In genomic region chr22:28977481-28977971, GRCh38 we compare ENCODE assay signal across 1 cellular context.
TF ChIP-seq lines count a peak whose summit lies in the region.

No MANE protein-coding gene starts in this region.

TF ChIP-seq in HepG2, 621 proteins besides CTCF, POLR2A, EP300 and RAD21 (continued from another document and continues in another):
- TF ChIP-seq ZFP91 (CRISPR knock-in tag; IDR thresholded peaks at IDR 0.05; ENCODE audit: borderline replicate concordance) (no peak), ZNF883 (CRISPR knock-in tag; IDR thresholded peaks at IDR 0.05; ENCODE audit: not compliant biosample characterization) (no peak), RARA (CRISPR knock-in tag; IDR thresholded peaks at IDR 0.05) (peak; percentile 82), HDAC2 (CRISPR knock-in tag; IDR thresholded peaks at IDR 0.05) (peak; percentile 59; the same call in 1 of the 2 replicates), RNF219 (CRISPR knock-in tag; IDR thresholded peaks at IDR 0.05) (no peak), PHF21A (CRISPR knock-in tag; IDR thresholded peaks at IDR 0.05) (peak; percentile 53; the same call in 1 of the 2 replicates), ZNF432 (CRISPR knock-in tag; IDR thresholded peaks at IDR 0.05; ENCODE audit: borderline replicate concordance) (no peak), ZIK1 (CRISPR knock-in tag; IDR thresholded peaks at IDR 0.05; ENCODE audit: borderline replicate concordance, low read depth) (no peak), SETDB1 (CRISPR knock-in tag; IDR thresholded peaks at IDR 0.05; ENCODE audit: borderline replicate concordance) (no peak), ZNF616 (CRISPR knock-in tag; IDR thresholded peaks at IDR 0.05; ENCODE audit: low read depth) (no peak), ZNF543 (CRISPR knock-in tag; IDR thresholded peaks at IDR 0.05) (no peak), GABPA (IDR thresholded peaks at IDR 0.05; ENCODE audit: low read depth, low read length) (no peak), GABPA (CRISPR knock-in tag; IDR thresholded peaks at IDR 0.05; ENCODE audit: low read depth) (peak; percentile 50), IKZF5 (CRISPR knock-in tag; IDR thresholded peaks at IDR 0.05) (0 out of 2 replicates have a peak, but pooled peaks have one; percentile 46), TCF7L2 (IDR thresholded peaks at IDR 0.05; ENCODE audit: low read depth, low read length) (peak; percentile 90), PPARG (CRISPR knock-in tag; conservative IDR thresholded peaks at IDR 0.05) (peak; percentile 34; the same call in 1 of the 2 replicates), ZNF276 (CRISPR knock-in tag; IDR thresholded peaks at IDR 0.05; ENCODE audit: low read depth) (no peak), TOPORS (CRISPR knock-in tag; IDR thresholded peaks at IDR 0.05) (no peak), IRF2 (CRISPR knock-in tag; IDR thresholded peaks at IDR 0.05) (no peak; the same call in 1 of the 2 replicates), FIP1L1 (IDR thresholded peaks at IDR 0.05; ENCODE audit: borderline replicate concordance, insufficient read depth, low read depth, low read length) (no peak), RFX3 (CRISPR knock-in tag; IDR thresholded peaks at IDR 0.05) (no peak), ZXDC (CRISPR knock-in tag; IDR thresholded peaks at IDR 0.05) (no peak), HOXD1 (CRISPR knock-in tag; IDR thresholded peaks at IDR 0.05) (no peak), FOXA3 (CRISPR knock-in tag; IDR thresholded peaks at IDR 0.05) (0 out of 2 replicates have a peak, but pooled peaks have one; percentile 43), ZNF775 (CRISPR knock-in tag; IDR thresholded peaks at IDR 0.05; ENCODE audit: borderline replicate concordance) (no peak), GRHL1 (CRISPR knock-in tag; conservative IDR thresholded peaks at IDR 0.05) (no peak), FOSL2 (CRISPR knock-in tag; IDR thresholded peaks at IDR 0.05) (0 out of 2 replicates have a peak, but pooled peaks have one; percentile 7), SAP130 (CRISPR knock-in tag; IDR thresholded peaks at IDR 0.05; ENCODE audit: low read depth) (peak; percentile 58), KLF16 (CRISPR knock-in tag; IDR thresholded peaks at IDR 0.05) (no peak), HMG20A (CRISPR knock-in tag; IDR thresholded peaks at IDR 0.05; ENCODE audit: borderline replicate concordance) (peak; percentile 82), ZNF737 (CRISPR knock-in tag; IDR thresholded peaks at IDR 0.05; ENCODE audit: borderline replicate concordance) (no peak), RCOR2 (CRISPR knock-in tag; IDR thresholded peaks at IDR 0.05) (peak; percentile 22; the same call in 1 of the 2 replicates), PRMT3 (CRISPR knock-in tag; IDR thresholded peaks at IDR 0.05; ENCODE audit: borderline replicate concordance, low read depth) (no peak), HNF1A (IDR thresholded peaks at IDR 0.05; ENCODE audit: low read depth) (no peak), HNF1A (CRISPR knock-in tag; IDR thresholded peaks at IDR 0.05; ENCODE audit: borderline replicate concordance) (peak; percentile 53; the same call in 1 of the 2 replicates), ZFAT (CRISPR knock-in tag; conservative IDR thresholded peaks at IDR 0.05) (no peak), ZFP41 (CRISPR knock-in tag; IDR thresholded peaks at IDR 0.05; ENCODE audit: borderline replicate concordance) (no peak), ZNF784 (CRISPR knock-in tag; IDR thresholded peaks at IDR 0.05; ENCODE audit: borderline replicate concordance) (peak; percentile 57; the same call in 1 of the 2 replicates), NCOR1 (IDR thresholded peaks at IDR 0.05; ENCODE audit: borderline replicate concordance, low read length) (peak; percentile 71; the same call in 1 of the 2 replicates), KAT2B (IDR thresholded peaks at IDR 0.05; ENCODE audit: borderline replicate concordance, low read depth, low read length) (no peak), ARNTL (CRISPR knock-in tag; IDR thresholded peaks at IDR 0.05) (0 out of 2 replicates have a peak, but pooled peaks have one; percentile 19), ATF5 (CRISPR knock-in tag; IDR thresholded peaks at IDR 0.05; ENCODE audit: low read depth) (no peak), MXI1 (IDR thresholded peaks at IDR 0.05; ENCODE audit: borderline replicate concordance, low read depth, low read length) (peak; percentile 22; the same call in 1 of the 3 replicates), NRL (CRISPR knock-in tag; IDR thresholded peaks at IDR 0.05; ENCODE audit: borderline replicate concordance) (no peak), POLR2AphosphoS2 (IDR thresholded peaks at IDR 0.05; ENCODE audit: low read depth, low read length) (no peak), NR2F6 (IDR thresholded peaks at IDR 0.05) (peak; percentile 43; the same call in 1 of the 2 replicates), NR2F6 (CRISPR knock-in tag; IDR thresholded peaks at IDR 0.05) (peak; percentile 42; the same call in 1 of the 2 replicates), HMG20B (CRISPR knock-in tag; conservative IDR thresholded peaks at IDR 0.05) (peak; percentile 75), NKX3-1 (CRISPR knock-in tag; IDR thresholded peaks at IDR 0.05) (no peak), TSC22D2 (CRISPR knock-in tag; IDR thresholded peaks at IDR 0.05; ENCODE audit: borderline replicate concordance) (no peak)
